In genomic region chr2:216083464-216084279, GRCh38 we compare ENCODE assay signal across 10 cellular contexts. TPM values are rescaled to one million over a fixed set of nuclear protein-coding genes. Genes with fewer than 3 reads are reported as not detected.
DNase-seq lines count a peak whose midpoint lies in the region; ATAC-seq and TF ChIP-seq lines count a peak whose summit lies in the region.
"Had no signal": no experiment of that assay in that cellular context is flagged by ENCODE, and none has a peak within 500 bp of the region (broad histone marks: within the 10 kb centered on the region; RNA-seq: fewer than 3 reads in every experiment).

No MANE protein-coding gene starts in this region.

- H3K4me1 ChIP-seq in A673 (ENCODE audit: insufficient read depth, low read length, poor library complexity, severe bottlenecking), result peaks cover 11% of the 10 kb centered on the region

- CTCF ChIA-PET in A673 (lab: Charles Lee), result interaction anchor here (0.7 kb wide), 1 partner anchor 51 kb away, joined by 3 read pairs; no protein-coding TSS in a partner anchor

- H3K27ac ChIP-seq in A673 (ENCODE audit: low read depth, low read length, poor library complexity, severe bottlenecking), result no peak overlapping the region
- H3K27ac ChIP-seq: right atrium auricular region had no signal

- no peak for TF ChIP-seq CTCF in fibroblast of villous mesenchyme (IDR thresholded peaks at IDR 0.05; ENCODE audit: insufficient read depth, low read depth, low read length)
- no peak for TF ChIP-seq CTCF in A673 (conservative IDR thresholded peaks at IDR 0.05; ENCODE audit: low read depth, low read length)

- H3K4me3 Mint-ChIP-seq in activated T-cell treated with anti-CD3 and anti-CD28 coated beads, Interleukin-2, amount 50 U/mL, for 4 hours, result peak overlapping the region; percentile 88
- no peak overlapping the region for H3K4me3 Mint-ChIP-seq in stimulated activated memory B cell treated with anti-CD40 and anti-IgM and Interleukin-4, amounts not matched to agents 10 μg/mL and 1 μg/mL and 100 μg/mL, for 72 hours

- H3K27me3 ChIP-seq in A673 (replicated peaks; ENCODE audit: insufficient read depth, low read depth, low read length, poor library complexity), result no peaks in the 10 kb centered on the region
- H3K27me3 ChIP-seq: right atrium auricular region had no signal

- DNase-seq in activated T-cell treated with anti-CD3 and anti-CD28 coated beads, Interleukin-2, amount 50 U/mL, for 4 hours, result no peak
- no peak for DNase-seq in activated T-cell treated with anti-CD3 and anti-CD28 coated beads, Interleukin-2, amount 50 U/mL, for 48 hours
- peak; percentile 73 to 79 for DNase-seq in SHP77 (lab: John Stamatoyannopoulos, UW)
- peak; percentile 18 for DNase-seq in fibroblast of villous mesenchyme (ENCODE audit: low read depth)
- DNase-seq in A673 (ENCODE audit: low spot score), result no peak
- DNase-seq in GF-D8 (lab: John Stamatoyannopoulos, UW), result no peak
- no peak for DNase-seq in NCI-H2081 (lab: John Stamatoyannopoulos, UW)
- DNase-seq: Caco-2 had no signal

- no TSS peak for BruUV-seq in A673 (replicated peaks; lab: Mats Ljungman, UMichigan)

- H3K36me3 ChIP-seq in A673 (ENCODE audit: insufficient read depth, low read length, poor library complexity, severe bottlenecking), result no peaks in the 10 kb centered on the region
- H3K36me3 ChIP-seq: right atrium auricular region had no signal

- peak overlapping the region; percentile 85 for H3K27ac Mint-ChIP-seq in stimulated activated memory B cell treated with anti-CD40 and anti-IgM and Interleukin-4, amounts not matched to agents 10 μg/mL and 1 μg/mL and 100 μg/mL, for 72 hours

- H3K4me1 Mint-ChIP-seq in activated T-cell treated with anti-CD3 and anti-CD28 coated beads, Interleukin-2, amount 50 U/mL, for 4 hours (ENCODE audit: low read depth), result peaks cover 68% of the 10 kb centered on the region
- peaks cover 40% of the 10 kb centered on the region for H3K4me1 Mint-ChIP-seq in stimulated activated memory B cell treated with anti-CD40 and anti-IgM and Interleukin-4, amounts not matched to agents 10 μg/mL and 1 μg/mL and 100 μg/mL, for 72 hours

- no peaks in the 10 kb centered on the region for H3K9me3 ChIP-seq in A673 (ENCODE audit: low read depth, low read length, poor library complexity, severe bottlenecking)
- H3K9me3 ChIP-seq: Caco-2, right atrium auricular region had no signal

- H3K36me3 Mint-ChIP-seq in activated T-cell treated with anti-CD3 and anti-CD28 coated beads, Interleukin-2, amount 50 U/mL, for 4 hours (ENCODE audit: insufficient read depth), result no peaks in the 10 kb centered on the region
- no peaks in the 10 kb centered on the region for H3K36me3 Mint-ChIP-seq in stimulated activated memory B cell treated with anti-CD40 and anti-IgM and Interleukin-4, amounts not matched to agents 10 μg/mL and 1 μg/mL and 100 μg/mL, for 72 hours

- no peaks in the 10 kb centered on the region for H3K27me3 Mint-ChIP-seq in activated T-cell treated with anti-CD3 and anti-CD28 coated beads, Interleukin-2, amount 50 U/mL, for 4 hours (ENCODE audit: low read depth)
- no peaks in the 10 kb centered on the region for H3K27me3 Mint-ChIP-seq in stimulated activated memory B cell treated with anti-CD40 and anti-IgM and Interleukin-4, amounts not matched to agents 10 μg/mL and 1 μg/mL and 100 μg/mL, for 72 hours

- POLR2A ChIA-PET in A673 (lab: Charles Lee; ENCODE audit: low non-redundant PET), result interaction anchor here (0.5 to 0.6 kb wide), 2 partner anchors 43 to 280 kb away, joined by 3 to 4 read pairs; no protein-coding TSS in a partner anchor

- no peak for ATAC-seq in activated T-cell treated with anti-CD3 and anti-CD28 coated beads, Interleukin-2, amount 50 U/mL, for 4 hours
- no peak for ATAC-seq in stimulated activated memory B cell treated with anti-CD40 and anti-IgM and Interleukin-4, amounts not matched to agents 10 μg/mL and 1 μg/mL and 100 μg/mL, for 72 hours

- intact Hi-C loops in A673 (cut with micrococcal nuclease; ENCODE audit: unreplicated experiment), result no loop called here

- H3K4me3 ChIP-seq in fibroblast of villous mesenchyme (ENCODE audit: low read depth, low read length) (no peak overlapping the region), A673 (ENCODE audit: low read depth, low read length, poor library complexity, severe bottlenecking) (no peak overlapping the region)
- H3K4me3 ChIP-seq: right atrium auricular region had no signal

- H3K9me3 Mint-ChIP-seq in activated T-cell treated with anti-CD3 and anti-CD28 coated beads, Interleukin-2, amount 50 U/mL, for 4 hours, result no peaks in the 10 kb centered on the region
- H3K9me3 Mint-ChIP-seq in stimulated activated memory B cell treated with anti-CD40 and anti-IgM and Interleukin-4, amounts not matched to agents 10 μg/mL and 1 μg/mL and 100 μg/mL, for 72 hours, result no peaks in the 10 kb centered on the region

RNA-seq across cellular contexts. Expression of gene TMEM169, which starts 2.0 kb away (rescaled TPM):
- under 1 TPM; 0.08 to 0.53 (median 0.27) TPM for total RNA-seq in activated T-cell treated with anti-CD3 and anti-CD28 coated beads, Interleukin-2, amount 50 U/mL, for 4 hours
- 0.32 and 0.43 TPM in 2 replicates for total RNA-seq in fibroblast of villous mesenchyme
- 1.1 and 1.7 TPM in 2 replicates for total RNA-seq in A673 (2021)

RNA-seq across cellular contexts. Expression of gene PECR, which starts 2.1 kb away (rescaled TPM):
- 1 to 10 TPM; 4.7 to 6.9 (median 6.0) TPM for total RNA-seq in activated T-cell treated with anti-CD3 and anti-CD28 coated beads, Interleukin-2, amount 50 U/mL, for 4 hours
- total RNA-seq in fibroblast of villous mesenchyme, result 9.9 and 12.6 TPM in 2 replicates
- 19.7 and 22.2 TPM in 2 replicates for total RNA-seq in A673 (2021)

RNA-seq across cellular contexts. Expression of gene XRCC5, which starts 25.5 kb away (rescaled TPM):
- 100 to 1,000 TPM; 460 to 524 (median 513) TPM for total RNA-seq in activated T-cell treated with anti-CD3 and anti-CD28 coated beads, Interleukin-2, amount 50 U/mL, for 4 hours
- total RNA-seq in fibroblast of villous mesenchyme (220 and 278 TPM in 2 replicates), A673 (2021) (508 and 534 TPM in 2 replicates)

Comparison
In these comparisons a context has a peak if more than half of its experiments do, and no peak if none do; other contexts are left out.
1. DNase-seq: peak in SHP77 (2 of 2) and fibroblast of villous mesenchyme (single experiment); none in activated T-cell treated with anti-CD3 and anti-CD28 coated beads, Interleukin-2, amount 50 U/mL, for 4 hours (single experiment), activated T-cell treated with anti-CD3 and anti-CD28 coated beads, Interleukin-2, amount 50 U/mL, for 48 hours (0 of 2), A673 (single experiment), GF-D8 (single experiment) and NCI-H2081 (0 of 2).